ENCODE assay signal across 2 cellular contexts in genomic region chr2:30990736-30991135, GRCh38.
TF ChIP-seq lines count a peak whose summit lies in the region.

No MANE protein-coding gene starts in this region.

TF ChIP-seq in HepG2, 621 proteins besides CTCF, POLR2A, EP300 and RAD21:
- TF ChIP-seq, protein P1, sequence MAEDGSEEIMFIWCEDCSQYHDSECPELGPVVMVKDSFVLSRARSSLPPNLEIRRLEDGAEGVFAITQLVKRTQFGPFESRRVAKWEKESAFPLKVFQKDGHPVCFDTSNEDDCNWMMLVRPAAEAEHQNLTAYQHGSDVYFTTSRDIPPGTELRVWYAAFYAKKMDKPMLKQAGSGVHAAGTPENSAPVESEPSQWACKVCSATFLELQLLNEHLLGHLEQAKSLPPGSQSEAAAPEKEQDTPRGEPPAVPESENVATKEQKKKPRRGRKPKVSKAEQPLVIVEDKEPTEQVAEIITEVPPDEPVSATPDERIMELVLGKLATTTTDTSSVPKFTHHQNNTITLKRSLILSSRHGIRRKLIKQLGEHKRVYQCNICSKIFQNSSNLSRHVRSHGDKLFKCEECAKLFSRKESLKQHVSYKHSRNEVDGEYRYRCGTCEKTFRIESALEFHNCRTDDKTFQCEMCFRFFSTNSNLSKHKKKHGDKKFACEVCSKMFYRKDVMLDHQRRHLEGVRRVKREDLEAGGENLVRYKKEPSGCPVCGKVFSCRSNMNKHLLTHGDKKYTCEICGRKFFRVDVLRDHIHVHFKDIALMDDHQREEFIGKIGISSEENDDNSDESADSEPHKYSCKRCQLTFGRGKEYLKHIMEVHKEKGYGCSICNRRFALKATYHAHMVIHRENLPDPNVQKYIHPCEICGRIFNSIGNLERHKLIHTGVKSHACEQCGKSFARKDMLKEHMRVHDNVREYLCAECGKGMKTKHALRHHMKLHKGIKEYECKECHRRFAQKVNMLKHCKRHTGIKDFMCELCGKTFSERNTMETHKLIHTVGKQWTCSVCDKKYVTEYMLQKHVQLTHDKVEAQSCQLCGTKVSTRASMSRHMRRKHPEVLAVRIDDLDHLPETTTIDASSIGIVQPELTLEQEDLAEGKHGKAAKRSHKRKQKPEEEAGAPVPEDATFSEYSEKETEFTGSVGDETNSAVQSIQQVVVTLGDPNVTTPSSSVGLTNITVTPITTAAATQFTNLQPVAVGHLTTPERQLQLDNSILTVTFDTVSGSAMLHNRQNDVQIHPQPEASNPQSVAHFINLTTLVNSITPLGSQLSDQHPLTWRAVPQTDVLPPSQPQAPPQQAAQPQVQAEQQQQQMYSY (CRISPR knock-in tag; IDR thresholded peaks at IDR 0.05) = peak; percentile 89
- TF ChIP-seq POLR2G (IDR thresholded peaks at IDR 0.05; ENCODE audit: low read depth, low read length) = no peak

TF ChIP-seq in WTC11, 78 proteins besides CTCF, POLR2A, EP300 and RAD21 (continued from another document):
- TF ChIP-seq, protein P1 (CRISPR knock-in tag; IDR thresholded peaks at IDR 0.05) = peak; percentile 96
